ENCODE assay signal across 8 cellular contexts in genomic region chr10:21078410-21079329, GRCh38.
DNase-seq lines count a peak whose midpoint lies in the region; ATAC-seq, FAIRE-seq and TF ChIP-seq lines count a peak whose summit lies in the region.

No MANE protein-coding gene starts in this region.

- H3K4me3 ChIP-seq in NT2/D1 (ENCODE audit: insufficient read length, low read depth) (no peak overlapping the region), cardiac fibroblast (replicated peaks in 1 of 2; ENCODE audit: low read depth in 2 of 2, low read length in 2 of 2) (no peak overlapping the region)

- no peaks in the 10 kb centered on the region for H3K4me1 ChIP-seq in NT2/D1 (ENCODE audit: insufficient read depth, insufficient read length)

- H3K36me3 ChIP-seq in NT2/D1 (ENCODE audit: insufficient read depth, insufficient read length, low read length), result no peaks in the 10 kb centered on the region

- H3K27ac ChIP-seq in C4-2B, result no peak overlapping the region

- no peak overlapping the region for H3K9ac ChIP-seq in NT2/D1 (ENCODE audit: insufficient read length, low read depth)

- peak; percentile 29 for DNase-seq in HTR-8/SVneo (ENCODE audit: insufficient read length, low spot score)
- DNase-seq in NT2/D1 (ENCODE audit: low read depth, low spot score), result peak; percentile 50
- peak; percentile 85 to 89 for DNase-seq in cardiac fibroblast (ENCODE audit: low read depth in 2 of 2)
- DNase-seq in islet precursor cell, result peak; percentile 81
- DNase-seq in stimulated activated naive CD8-positive, alpha-beta T cell treated with anti-CD3 and anti-CD28 coated beads, Interleukin-15, Interleukin-2, amounts not matched to agents 100 U/mL and 50 U/mL, for 24 hours, result peak; percentile 39

- H3K27me3 ChIP-seq in NT2/D1 (ENCODE audit: insufficient read depth, insufficient read length), result no peaks in the 10 kb centered on the region

- ATAC-seq in GM18870 (IDR thresholded peaks at IDR 0.05; ENCODE audit: unreplicated experiment) (peak; percentile 74), GM21717 (IDR thresholded peaks at IDR 0.05; ENCODE audit: unreplicated experiment) (no peak)
- no peak for ATAC-seq in stimulated activated naive CD8-positive, alpha-beta T cell treated with anti-CD3 and anti-CD28 coated beads, Interleukin-15, Interleukin-2, amounts not matched to agents 100 U/mL and 50 U/mL, for 24 hours

- no peaks in the 10 kb centered on the region for H3K9me3 ChIP-seq in NT2/D1 (ENCODE audit: insufficient read depth, low read length)

- peak; percentile 90 for TF ChIP-seq CTCF in C4-2B (conservative IDR thresholded peaks at IDR 0.05)
- TF ChIP-seq CTCF in cardiac fibroblast (IDR thresholded peaks at IDR 0.05; ENCODE audit: low read depth, low read length), result peak; percentile 74

- FAIRE-seq in HTR-8/SVneo (lab: Jason Lieb, UNC), result no peak

Comparison
In these comparisons a context has a peak if more than half of its experiments do, and no peak if none do; other contexts are left out.
1. DNase-seq: peak in every context shown above with its lines; median percentile 87 in cardiac fibroblast; 81 in islet precursor cell; 50 in NT2/D1; 39 in stimulated activated naive CD8-positive, alpha-beta T cell treated with anti-CD3 and anti-CD28 coated beads, Interleukin-15, Interleukin-2, amounts not matched to agents 100 U/mL and 50 U/mL, for 24 hours; 29 in HTR-8/SVneo.